1 cellular context compared by ENCODE assay signal in the genomic region with DNA sequence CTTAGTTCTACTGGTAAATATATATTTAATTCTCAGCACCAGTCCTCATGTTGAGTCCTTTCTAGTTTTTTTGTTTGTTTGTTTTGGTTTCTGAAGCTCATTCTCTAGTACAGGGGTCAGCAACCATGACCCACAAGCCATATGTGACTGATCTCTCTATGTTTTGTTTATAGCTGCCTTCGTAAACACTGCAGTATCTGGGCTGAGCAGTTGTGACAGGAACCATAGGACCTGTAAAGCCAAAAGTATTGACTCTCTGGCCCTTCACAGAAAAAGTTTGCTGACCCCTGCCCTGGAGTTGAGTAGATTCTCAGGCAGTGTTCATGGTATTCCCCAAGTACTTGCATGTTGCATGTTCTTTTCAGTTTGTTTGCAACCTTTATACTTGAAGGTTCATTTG.
TF ChIP-seq lines count a peak whose summit lies in the region.

No MANE protein-coding gene starts in this region.

TF ChIP-seq in IMR-90, 13 proteins besides CTCF, POLR2A, EP300 and RAD21:
- no peak for TF ChIP-seq FOS (IDR thresholded peaks at IDR 0.05; ENCODE audit: low read depth, low read length)
- TF ChIP-seq, protein P1, sequence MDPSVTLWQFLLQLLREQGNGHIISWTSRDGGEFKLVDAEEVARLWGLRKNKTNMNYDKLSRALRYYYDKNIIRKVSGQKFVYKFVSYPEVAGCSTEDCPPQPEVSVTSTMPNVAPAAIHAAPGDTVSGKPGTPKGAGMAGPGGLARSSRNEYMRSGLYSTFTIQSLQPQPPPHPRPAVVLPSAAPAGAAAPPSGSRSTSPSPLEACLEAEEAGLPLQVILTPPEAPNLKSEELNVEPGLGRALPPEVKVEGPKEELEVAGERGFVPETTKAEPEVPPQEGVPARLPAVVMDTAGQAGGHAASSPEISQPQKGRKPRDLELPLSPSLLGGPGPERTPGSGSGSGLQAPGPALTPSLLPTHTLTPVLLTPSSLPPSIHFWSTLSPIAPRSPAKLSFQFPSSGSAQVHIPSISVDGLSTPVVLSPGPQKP (IDR thresholded peaks at IDR 0.05; ENCODE audit: borderline replicate concordance, low read depth, low read length), result no peak
